Comparison of ENCODE assay signal across 8 cellular contexts in genomic region chr6:27505209-27506027, GRCh38. TPM values are rescaled to one million over a fixed set of nuclear protein-coding genes. Genes with fewer than 3 reads are reported as not detected.
DNase-seq lines count a peak whose midpoint lies in the region; ATAC-seq and TF ChIP-seq lines count a peak whose summit lies in the region.

No MANE protein-coding gene starts in this region.

- peak overlapping the region; percentile 18 for H3K4me2 ChIP-seq in OCI-LY7 (ENCODE audit: low read length)

- H3K4me3 ChIP-seq in OCI-LY7 (ENCODE audit: low read depth, low read length, poor library complexity, severe bottlenecking), result no peak overlapping the region
- H3K4me3 ChIP-seq in iPS-20b (ENCODE audit: low read length), result peak overlapping the region; percentile 21; the same call in 1 of the 2 replicates

- peak; percentile 21 for DNase-seq in activated T-helper 1 cell treated with Interleukin-2 at 50 U/mL for 16 hours (ENCODE audit: low read depth)
- no peak for DNase-seq in activated T-helper 1 cell treated with anti-CD3 and anti-CD28 coated beads, Interleukin-12 subunit alpha, Interleukin-12 subunit beta, Interleukin-2, Interleukin-4 antibody, amounts not matched to agents 30 ng/mL and 10 ng/mL and 1 ng/mL, durations not matched to agents 14 hours and 24 hours and 36 hours (ENCODE audit: low spot score)
- DNase-seq in OCI-LY7 (ENCODE audit: low spot score), result peak; percentile 34
- peak; percentile 29 for DNase-seq in activated T-helper 9 cell treated with anti-CD3 and anti-CD28 coated beads, Interleukin-2, amount 50 U/mL, for 16 hours (ENCODE audit: low read depth)
- peak; percentile 23 to 52 (median 40) for DNase-seq in stimulated activated naive CD4-positive, alpha-beta T cell (lab: John Stamatoyannopoulos, UW)

- no peaks in the 10 kb centered on the region for H3K36me3 ChIP-seq in OCI-LY7 (ENCODE audit: insufficient read depth, low read length)
- H3K36me3 ChIP-seq in iPS-20b (ENCODE audit: insufficient read depth, low read depth, low read length), result no peaks in the 10 kb centered on the region

- no peaks in the 10 kb centered on the region for H3K9me3 ChIP-seq in OCI-LY7 (ENCODE audit: low read length)
- no peaks in the 10 kb centered on the region for H3K9me3 ChIP-seq in iPS-20b (ENCODE audit: insufficient read depth, low read depth, low read length)

- H3K4me1 Mint-ChIP-seq in activated T-helper 1 cell treated with anti-CD3 and anti-CD28 coated beads, Interleukin-12 subunit alpha, Interleukin-12 subunit beta, Interleukin-2, Interleukin-4 antibody, amounts not matched to agents 30 ng/mL and 10 ng/mL and 1 ng/mL, durations not matched to agents 14 hours and 24 hours and 36 hours (ENCODE audit: low read depth), result peaks cover 32% of the 10 kb centered on the region

- no peaks in the 10 kb centered on the region for H3K9me2 ChIP-seq in OCI-LY7 (ENCODE audit: insufficient read depth, low read length)

- no peaks in the 10 kb centered on the region for H3K9me3 Mint-ChIP-seq in activated T-helper 1 cell treated with anti-CD3 and anti-CD28 coated beads, Interleukin-12 subunit alpha, Interleukin-12 subunit beta, Interleukin-2, Interleukin-4 antibody, amounts not matched to agents 30 ng/mL and 10 ng/mL and 1 ng/mL, durations not matched to agents 14 hours and 24 hours and 36 hours

- POLR2A ChIA-PET in OCI-LY7 (lab: Charles Lee), result interaction anchor here (1.0 to 1.5 kb wide), 2 partner anchors 15 to 28 kb away, joined by 3 read pairs; no protein-coding TSS in a partner anchor

- H3K27ac Mint-ChIP-seq in activated T-helper 1 cell treated with anti-CD3 and anti-CD28 coated beads, Interleukin-12 subunit alpha, Interleukin-12 subunit beta, Interleukin-2, Interleukin-4 antibody, amounts not matched to agents 30 ng/mL and 10 ng/mL and 1 ng/mL, durations not matched to agents 14 hours and 24 hours and 36 hours, result no peak overlapping the region

- H3K4me1 ChIP-seq in OCI-LY7 (ENCODE audit: insufficient read depth, low read length, poor library complexity, severe bottlenecking) (peaks cover 12% of the 10 kb centered on the region), iPS-20b (ENCODE audit: insufficient read depth, low read length) (peaks cover 4% of the 10 kb centered on the region; the same call in 1 of the 2 replicates)

- no peak overlapping the region for H3K9ac ChIP-seq in iPS-20b (ENCODE audit: low read depth, low read length)

- H3K27me3 Mint-ChIP-seq in activated T-helper 1 cell treated with anti-CD3 and anti-CD28 coated beads, Interleukin-12 subunit alpha, Interleukin-12 subunit beta, Interleukin-2, Interleukin-4 antibody, amounts not matched to agents 30 ng/mL and 10 ng/mL and 1 ng/mL, durations not matched to agents 14 hours and 24 hours and 36 hours (ENCODE audit: insufficient read depth), result peaks cover 31% of the 10 kb centered on the region

- H3K36me3 Mint-ChIP-seq in activated T-helper 1 cell treated with anti-CD3 and anti-CD28 coated beads, Interleukin-12 subunit alpha, Interleukin-12 subunit beta, Interleukin-2, Interleukin-4 antibody, amounts not matched to agents 30 ng/mL and 10 ng/mL and 1 ng/mL, durations not matched to agents 14 hours and 24 hours and 36 hours (ENCODE audit: low read depth), result no peaks in the 10 kb centered on the region

- H3K27ac ChIP-seq in OCI-LY7 (ENCODE audit: low read depth, low read length, poor library complexity, severe bottlenecking), result no peak overlapping the region
- no peak overlapping the region for H3K27ac ChIP-seq in iPS-20b (ENCODE audit: low read length)

- ATAC-seq in HG03565 (IDR thresholded peaks at IDR 0.05; ENCODE audit: unreplicated experiment) (no peak), GM18505 (IDR thresholded peaks at IDR 0.05; ENCODE audit: unreplicated experiment) (no peak)

- no peaks in the 10 kb centered on the region for H4K20me1 ChIP-seq in OCI-LY7 (ENCODE audit: insufficient read depth, low read length)

- peaks cover 7% of the 10 kb centered on the region; the same call in 1 of the 2 replicates for H3K27me3 ChIP-seq in iPS-20b (ENCODE audit: insufficient read depth, low read length)

- H2AFZ ChIP-seq in OCI-LY7 (ENCODE audit: low read length), result no peak overlapping the region

- BruUV-seq in OCI-LY7 (replicated peaks; lab: Mats Ljungman, UMichigan), result no TSS peak

- H3K79me2 ChIP-seq in OCI-LY7 (ENCODE audit: insufficient read depth, low read depth, low read length), result no peaks in the 10 kb centered on the region

- CTCF ChIA-PET in OCI-LY7 (lab: Charles Lee; ENCODE audit: unreplicated experiment), result interaction anchor here (1.1 kb wide), 1 partner anchor 13 kb away, joined by 3 read pairs; no protein-coding TSS in a partner anchor

- TF ChIP-seq CTCF in OCI-LY7 (conservative IDR thresholded peaks at IDR 0.05; ENCODE audit: low read length), result no peak

- TF ChIP-seq POLR2A in GM18505 (IDR thresholded peaks at IDR 0.05; ENCODE audit: borderline replicate concordance, extremely low read depth, insufficient read depth, insufficient read length), result no peak

- intact Hi-C loops in activated T-helper 1 cell treated with anti-CD3 and anti-CD28 coated beads, Interleukin-12 subunit alpha, Interleukin-12 subunit beta, Interleukin-2, Interleukin-4 antibody, amounts not matched to agents 30 ng/mL and 10 ng/mL and 1 ng/mL, durations not matched to agents 14 hours and 24 hours and 36 hours (cut with micrococcal nuclease), result no loop called here
- intact Hi-C loops in OCI-LY7 (cut with micrococcal nuclease; ENCODE audit: unreplicated experiment), result loop anchor here (10.0 kb wide), 1 partner anchor 389 kb away; a partner anchor contains a TSS

- H3K4me3 Mint-ChIP-seq in activated T-helper 1 cell treated with anti-CD3 and anti-CD28 coated beads, Interleukin-12 subunit alpha, Interleukin-12 subunit beta, Interleukin-2, Interleukin-4 antibody, amounts not matched to agents 30 ng/mL and 10 ng/mL and 1 ng/mL, durations not matched to agents 14 hours and 24 hours and 36 hours, result no peak overlapping the region

RNA-seq across cellular contexts. Expression of gene ZNF184, which starts 32.5 kb away (rescaled TPM):
- 7.6 and 8.0 TPM in 2 replicates for total RNA-seq in activated T-helper 1 cell treated with anti-CD3 and anti-CD28 coated beads, Interleukin-12 subunit alpha, Interleukin-12 subunit beta, Interleukin-2, Interleukin-4 antibody, amounts not matched to agents 30 ng/mL and 10 ng/mL and 1 ng/mL, durations not matched to agents 14 hours and 24 hours and 36 hours
- 18.6 and 20.6 TPM in 2 replicates for total RNA-seq in OCI-LY7 (2014; rRNA removed; shearing (Covaris generic))
- 17.7 and 23.6 TPM in 2 replicates for total RNA-seq in OCI-LY7 (2022)
